In the genomic region with DNA sequence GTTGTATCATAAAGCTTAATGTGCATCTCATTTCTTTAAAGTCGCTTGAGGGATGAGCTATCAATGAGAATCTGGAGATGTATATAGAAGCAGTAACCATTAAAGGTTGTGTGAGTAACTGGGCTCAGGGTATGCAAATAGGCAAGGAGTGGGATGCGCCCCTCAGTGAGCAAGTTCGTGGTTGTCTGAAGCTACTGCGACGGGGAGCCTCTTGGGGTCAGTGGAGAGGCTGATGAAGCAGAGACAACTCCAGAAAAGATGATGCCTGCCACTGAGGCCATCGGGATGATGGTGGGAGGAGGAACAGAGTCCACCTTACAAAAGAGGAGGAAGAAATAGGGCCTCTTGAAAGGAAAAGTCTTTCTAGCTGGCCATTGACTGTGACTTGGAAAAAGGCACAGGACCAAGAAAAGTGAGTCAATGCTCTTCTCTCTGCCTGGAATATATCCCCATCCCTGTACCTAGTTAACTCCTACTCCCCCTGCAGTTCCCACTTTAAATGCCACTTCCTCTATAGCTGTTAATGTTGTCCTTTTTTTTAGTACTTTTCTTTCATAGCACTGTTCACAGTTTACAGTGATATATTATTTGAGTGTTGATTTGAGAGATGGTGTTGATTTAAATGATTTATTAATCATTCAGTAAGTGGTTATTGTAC, we compare ENCODE assay signal across 1 cellular context.
TF ChIP-seq lines count a peak whose summit lies in the region.

No MANE protein-coding gene starts in this region.

TF ChIP-seq in IMR-90, 13 proteins besides CTCF, POLR2A, EP300 and RAD21:
- TF ChIP-seq RFX5 (IDR thresholded peaks at IDR 0.05; ENCODE audit: low read depth, low read length) (no peak), NFE2L2 (IDR thresholded peaks at IDR 0.05; ENCODE audit: low read depth, low read length) (no peak), RCOR1 (IDR thresholded peaks at IDR 0.05; ENCODE audit: insufficient replicate concordance, low read length) (no peak), CHD1 (IDR thresholded peaks at IDR 0.05; ENCODE audit: low read depth, low read length) (no peak), FOS (IDR thresholded peaks at IDR 0.05; ENCODE audit: low read depth, low read length) (no peak), MAFK (IDR thresholded peaks at IDR 0.05; ENCODE audit: low read depth, low read length) (no peak), SMC3 (IDR thresholded peaks at IDR 0.05; ENCODE audit: low read depth, low read length) (no peak), MXI1 (IDR thresholded peaks at IDR 0.05; ENCODE audit: borderline replicate concordance, low read depth, low read length) (no peak), BHLHE40 (IDR thresholded peaks at IDR 0.05; ENCODE audit: low read depth, low read length) (no peak), MAZ (IDR thresholded peaks at IDR 0.05; ENCODE audit: borderline replicate concordance, low read depth, low read length) (no peak), CEBPB (IDR thresholded peaks at IDR 0.05; ENCODE audit: low read depth, low read length) (no peak)
- TF ChIP-seq, protein P1, sequence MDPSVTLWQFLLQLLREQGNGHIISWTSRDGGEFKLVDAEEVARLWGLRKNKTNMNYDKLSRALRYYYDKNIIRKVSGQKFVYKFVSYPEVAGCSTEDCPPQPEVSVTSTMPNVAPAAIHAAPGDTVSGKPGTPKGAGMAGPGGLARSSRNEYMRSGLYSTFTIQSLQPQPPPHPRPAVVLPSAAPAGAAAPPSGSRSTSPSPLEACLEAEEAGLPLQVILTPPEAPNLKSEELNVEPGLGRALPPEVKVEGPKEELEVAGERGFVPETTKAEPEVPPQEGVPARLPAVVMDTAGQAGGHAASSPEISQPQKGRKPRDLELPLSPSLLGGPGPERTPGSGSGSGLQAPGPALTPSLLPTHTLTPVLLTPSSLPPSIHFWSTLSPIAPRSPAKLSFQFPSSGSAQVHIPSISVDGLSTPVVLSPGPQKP (IDR thresholded peaks at IDR 0.05; ENCODE audit: borderline replicate concordance, low read depth, low read length): no peak
- TF ChIP-seq, protein P2, sequence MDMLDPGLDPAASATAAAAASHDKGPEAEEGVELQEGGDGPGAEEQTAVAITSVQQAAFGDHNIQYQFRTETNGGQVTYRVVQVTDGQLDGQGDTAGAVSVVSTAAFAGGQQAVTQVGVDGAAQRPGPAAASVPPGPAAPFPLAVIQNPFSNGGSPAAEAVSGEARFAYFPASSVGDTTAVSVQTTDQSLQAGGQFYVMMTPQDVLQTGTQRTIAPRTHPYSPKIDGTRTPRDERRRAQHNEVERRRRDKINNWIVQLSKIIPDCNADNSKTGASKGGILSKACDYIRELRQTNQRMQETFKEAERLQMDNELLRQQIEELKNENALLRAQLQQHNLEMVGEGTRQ (IDR thresholded peaks at IDR 0.05; ENCODE audit: low read depth, low read length): no peak
